ENCODE assay signal across 19 cellular contexts in the genomic region with DNA sequence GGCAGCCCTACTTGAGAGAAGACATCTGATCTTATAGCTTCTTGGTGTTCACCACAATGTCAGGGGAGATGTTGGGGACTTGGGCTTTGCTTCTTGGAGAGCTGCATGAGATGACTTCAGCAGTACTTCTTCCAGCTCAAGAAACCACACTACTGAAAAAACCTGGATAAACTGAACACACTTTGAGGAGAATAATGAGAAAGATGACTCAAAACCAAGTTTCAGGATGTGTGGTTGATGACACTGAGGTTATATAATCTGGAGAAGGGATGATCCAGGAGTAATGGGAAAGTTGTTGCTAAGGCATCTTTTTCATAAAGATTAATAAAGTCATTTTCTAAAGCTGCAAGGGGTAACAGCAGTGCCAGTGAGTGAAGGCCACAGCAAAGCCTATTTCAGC.
"Had no signal": no experiment of that assay in that cellular context is flagged by ENCODE, and none has a peak within 500 bp of the region (broad histone marks: within the 10 kb centered on the region; RNA-seq: fewer than 3 reads in every experiment).

No MANE protein-coding gene starts in this region.

- ATAC-seq: heart right ventricle; left lung; right lobe of liver; stimulated activated memory B cell treated with anti-CD40 and anti-IgM and Interleukin-4, amounts not matched to agents 10 μg/mL and 1 μg/mL and 100 μg/mL, for 72 hours had no signal

- H3K4me3 ChIP-seq: esophagus muscularis mucosa, heart right ventricle, left lung, right lobe of liver, spleen, tibial artery, vagina had no signal

- H3K4me3 Mint-ChIP-seq: activated CD4-positive, alpha-beta memory T cell treated with anti-CD3 and anti-CD28 coated beads, Interleukin-2, amount 10 ng/mL, durations not matched to agents 7 days and 5 days; memory B cell; nephron; stimulated activated memory B cell treated with anti-CD40 and anti-IgM and Interleukin-4, amounts not matched to agents 10 μg/mL and 1 μg/mL and 100 μg/mL, for 72 hours had no signal

- H3K36me3 Mint-ChIP-seq: memory B cell; stimulated activated memory B cell treated with anti-CD40 and anti-IgM and Interleukin-4, amounts not matched to agents 10 μg/mL and 1 μg/mL and 100 μg/mL, for 72 hours had no signal

- H3K9me3 Mint-ChIP-seq: activated CD4-positive, alpha-beta memory T cell treated with anti-CD3 and anti-CD28 coated beads, Interleukin-2, amount 10 ng/mL, durations not matched to agents 7 days and 5 days; memory B cell; stimulated activated memory B cell treated with anti-CD40 and anti-IgM and Interleukin-4, amounts not matched to agents 10 μg/mL and 1 μg/mL and 100 μg/mL, for 72 hours had no signal

- H3K27me3 Mint-ChIP-seq: activated CD4-positive, alpha-beta memory T cell treated with anti-CD3 and anti-CD28 coated beads, Interleukin-2, amount 10 ng/mL, durations not matched to agents 7 days and 5 days; memory B cell; stimulated activated memory B cell treated with anti-CD40 and anti-IgM and Interleukin-4, amounts not matched to agents 10 μg/mL and 1 μg/mL and 100 μg/mL, for 72 hours had no signal

- H3K4me1 Mint-ChIP-seq: activated CD4-positive, alpha-beta memory T cell treated with anti-CD3 and anti-CD28 coated beads, Interleukin-2, amount 10 ng/mL, durations not matched to agents 7 days and 5 days; memory B cell had no signal

- H3K4me1 ChIP-seq: esophagus muscularis mucosa, left lung, spleen, tibial artery, vagina had no signal

- H3K27ac Mint-ChIP-seq: activated CD4-positive, alpha-beta memory T cell treated with anti-CD3 and anti-CD28 coated beads, Interleukin-2, amount 10 ng/mL, durations not matched to agents 7 days and 5 days; memory B cell; nephron; progenitor cell of endocrine pancreas; stimulated activated memory B cell treated with anti-CD40 and anti-IgM and Interleukin-4, amounts not matched to agents 10 μg/mL and 1 μg/mL and 100 μg/mL, for 72 hours had no signal

- H3K27me3 ChIP-seq: esophagus muscularis mucosa, heart right ventricle, left lung, right lobe of liver, spleen, tibial artery, vagina had no signal

- H3K27ac ChIP-seq: esophagus muscularis mucosa, heart right ventricle, left lung, right lobe of liver, spleen, tibial artery, vagina, VCaP had no signal

- DNase-seq: activated CD4-positive, alpha-beta memory T cell treated with anti-CD3 and anti-CD28 coated beads, Interleukin-2, amount 10 ng/mL, durations not matched to agents 7 days and 5 days; aorta; cerebellar nuclear complex; dermis blood vessel endothelial cell; heart right ventricle; left lung; occipital lobe; right lobe of liver; spleen; stimulated activated CD4-positive, alpha-beta T cell treated with anti-CD3 and anti-CD28 coated beads, Interleukin-1b, Interleukin-23, amount 100 ng/mL, for 48 hours; T1000; tibial artery had no signal

- H3K9me3 ChIP-seq: esophagus muscularis mucosa, heart right ventricle, left lung, right lobe of liver, spleen, vagina had no signal

- H3K36me3 ChIP-seq: esophagus muscularis mucosa, heart right ventricle, left lung, right lobe of liver, spleen, tibial artery, vagina had no signal
